Comparison of ENCODE assay signal across 8 cellular contexts in the genomic region with DNA sequence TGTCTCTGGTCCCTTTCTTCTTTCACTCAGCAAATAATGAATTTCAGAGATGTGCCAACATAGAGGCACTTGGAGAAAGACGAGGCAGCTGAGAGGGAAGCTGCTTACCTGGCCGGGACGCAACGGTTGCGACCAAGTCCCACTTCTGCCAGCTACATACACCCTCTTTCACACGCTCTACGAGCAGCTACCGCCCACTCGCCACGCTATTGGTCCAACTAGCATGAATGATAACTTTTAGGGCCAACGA. TPM values are rescaled to one million over a fixed set of nuclear protein-coding genes. Genes with fewer than 3 reads are reported as not detected.
DNase-seq lines count a peak whose midpoint lies in the region; ATAC-seq, FAIRE-seq and TF ChIP-seq lines count a peak whose summit lies in the region.

No MANE protein-coding gene starts in this region.

- no peak overlapping the region for H3K23ac ChIP-seq in H1 (ENCODE audit: insufficient read length)

- WGBS in H1 (ENCODE audit: extremely low coverage in 1 of 2, insufficient coverage in 1 of 2, insufficient read length in 1 of 2, insufficient replicate concordance in 2 of 2, low coverage in 1 of 2, low lambda C conversion rate in 2 of 2, missing lambda C conversion rate in 1 of 2), 2 experiments = 2% methylated on average over 11 of the region's 11 CpGs; no CpG with 5 or more reads in 1 of the 2 experiments
- 0 to 1% (median 0%) methylated on average over 11 of the region's 11 CpGs for WGBS in ovary, 3 donors

- peak overlapping the region; percentile 61 for H3K9ac ChIP-seq in ES-I3 (ENCODE audit: low read depth, low read length)
- peak overlapping the region in 2 of 4 experiments; percentile 44 to 62; a peak in 5 of 7 replicates for H3K9ac ChIP-seq in H1 (replicated peaks in 1 of 4; ENCODE audit: extremely low read depth in 1 of 4, low read depth in 3 of 4, low read length in 3 of 4)

- peaks cover 17% of the 10 kb centered on the region for H3K23me2 ChIP-seq in H1 (ENCODE audit: low read depth, low read length)

- H3K79me2 ChIP-seq in H1 (ENCODE audit: control insufficient read depth in 1 of 2, insufficient read depth in 2 of 2, low read length in 2 of 2) = peaks cover 27 to 39% of the 10 kb centered on the region in 2 experiments

- H3K9me3 ChIP-seq in ES-I3 (ENCODE audit: control insufficient read depth, insufficient read depth, low read length) (no peaks in the 10 kb centered on the region), MG63 (no peaks in the 10 kb centered on the region), H1 (ENCODE audit: insufficient read depth in 2 of 2, low read depth in 1 of 2, low read length in 1 of 2) (peaks cover 3 to 10% of the 10 kb centered on the region in 2 experiments; a peak in 3 of 4 replicates), ovary (no peaks in the 10 kb centered on the region)

- H2BK12ac ChIP-seq in H1 (ENCODE audit: low read depth, low read length) = no peak overlapping the region

- H2AK5ac ChIP-seq in H1 (ENCODE audit: low read depth, low read length) = no peak overlapping the region

- no peak overlapping the region for H2BK20ac ChIP-seq in H1 (ENCODE audit: low read length)

- no peak overlapping the region for H4K91ac ChIP-seq in H1 (replicated peaks; ENCODE audit: insufficient read length, low read length)

- peak overlapping the region; percentile 85 to 99 for H3K4me2 ChIP-seq in H1 (ENCODE audit: insufficient read depth in 1 of 2, low read depth in 2 of 2, low read length in 2 of 2)

- H3K4me1 ChIP-seq in ES-I3 (ENCODE audit: insufficient read depth, low read length) (no peaks in the 10 kb centered on the region; the same call in 1 of the 2 replicates), H1 (replicated peaks in 1 of 4; ENCODE audit: control insufficient read depth in 3 of 4, insufficient read depth in 4 of 4, low read length in 3 of 4) (peaks cover 0 to 26% (median 7%) of the 10 kb centered on the region in 4 experiments; a peak in 5 of 7 replicates), ovary (ENCODE audit: insufficient read depth) (peaks cover 4% of the 10 kb centered on the region)

- no peak overlapping the region for H3K18ac ChIP-seq in H1 (ENCODE audit: extremely low read depth, low read length)

- no peak overlapping the region for H2BK120ac ChIP-seq in H1 (replicated peaks; ENCODE audit: low read depth, low read length)

- H3K27ac ChIP-seq in H1 (ENCODE audit: low read depth, low read length) = 0 out of 2 replicates have a peak overlapping the region, but pooled peaks have one; percentile 29
- H3K27ac ChIP-seq in ovary = no peak overlapping the region

- peaks cover 16% of the 10 kb centered on the region for H3K79me1 ChIP-seq in H1 (ENCODE audit: low read depth, low read length)

- H4K20me1 ChIP-seq in H1 (replicated peaks in 1 of 2; ENCODE audit: control insufficient read depth in 1 of 2, insufficient read depth in 2 of 2, low read length in 2 of 2) = peaks cover 20 to 29% of the 10 kb centered on the region in 2 experiments

- ATAC-seq in GM18870 (IDR thresholded peaks at IDR 0.05; ENCODE audit: unreplicated experiment) (no peak), HG02981 (IDR thresholded peaks at IDR 0.05; ENCODE audit: unreplicated experiment) (no peak), GM19455 (IDR thresholded peaks at IDR 0.05; ENCODE audit: unreplicated experiment) (no peak), HG03457 (IDR thresholded peaks at IDR 0.05; ENCODE audit: unreplicated experiment) (no peak)

- no peak overlapping the region for H4K5ac ChIP-seq in H1 (ENCODE audit: insufficient read length, low read depth, low read length)

- H3K56ac ChIP-seq in H1 (replicated peaks; ENCODE audit: insufficient read length, low read depth, low read length) = no peak overlapping the region

- TF ChIP-seq POLR2A in H1 (IDR thresholded peaks at IDR 0.05; ENCODE audit: control extremely low read depth in 1 of 2, low read depth in 2 of 2, low read length in 2 of 2) (peak in 1 of 2 experiments; percentile 82; a peak in 2 of 3 replicates), ovary (IDR thresholded peaks at IDR 0.05) (no peak)

- peak; percentile 96 for FAIRE-seq in H1 (lab: Jason Lieb, UNC)

- no peak for DNase-seq in MG63
- DNase-seq in H1 (ENCODE audit: low read depth in 1 of 2, low spot score in 2 of 2) = no peak
- no peak for DNase-seq in ovary

- H3K4me3 ChIP-seq in MG63 (peak overlapping the region; percentile 55), H1 (ENCODE audit: extremely low read depth in 1 of 4, insufficient read depth in 2 of 4, low read depth in 3 of 4, low read length in 4 of 4) (peak overlapping the region; percentile 66 to 84 (median 72)), ovary (peak overlapping the region; percentile 34)

- no peak overlapping the region for H3K14ac ChIP-seq in H1 (ENCODE audit: insufficient read length)

- no peaks in the 10 kb centered on the region for H3K27me3 ChIP-seq in MG63
- H3K27me3 ChIP-seq in H1 (replicated peaks in 1 of 4; ENCODE audit: control insufficient read depth in 3 of 4, extremely low read depth in 1 of 4, insufficient read depth in 3 of 4, low read length in 3 of 4) = no peaks in the 10 kb centered on the region
- H3K27me3 ChIP-seq in ovary = no peaks in the 10 kb centered on the region

- TF ChIP-seq EP300 in H1 (IDR thresholded peaks at IDR 0.05; ENCODE audit: borderline replicate concordance in 1 of 2, low read depth in 2 of 2, low read length in 2 of 2) = no peak
- TF ChIP-seq EP300 in ovary (IDR thresholded peaks at IDR 0.05) = no peak

- peaks cover 6% of the 10 kb centered on the region; the same call in 1 of the 2 replicates for H3K36me3 ChIP-seq in ES-I3 (ENCODE audit: insufficient read depth, low read length)
- peaks cover 35% of the 10 kb centered on the region for H3K36me3 ChIP-seq in MG63
- H3K36me3 ChIP-seq in H1 (ENCODE audit: control insufficient read depth in 2 of 4, insufficient read depth in 4 of 4, low read length in 3 of 4) = peaks cover 0 to 8% (median 5%) of the 10 kb centered on the region in 4 experiments; a peak in 3 of 8 replicates
- no peaks in the 10 kb centered on the region for H3K36me3 ChIP-seq in ovary

- intact Hi-C loops in ovary (cut with DNase I) = no loop called here

- H2AFZ ChIP-seq in H1 (ENCODE audit: low read length) = peak overlapping the region; percentile 53

- no peak overlapping the region for H2BK15ac ChIP-seq in H1 (ENCODE audit: low read length)

- POLR2A ChIA-PET in H1 (lab: Charles Lee; ENCODE audit: partially characterized antibody) = interaction anchor here (0.5 to 15.7 kb wide), 19 partner anchors 13 to 993 kb away, joined by 3 to 348 read pairs (median 5); partner anchors contain the start of genes LENG1, MBOAT7, MYADM and PRPF31

- TF ChIP-seq CTCF in H1 (IDR thresholded peaks at IDR 0.05; ENCODE audit: control extremely low read depth in 1 of 3, insufficient read depth in 1 of 3, low read depth in 1 of 3, low read length in 3 of 3) (no peak; a peak in 1 of 4 replicates), ovary (IDR thresholded peaks at IDR 0.05) (no peak)

- CTCF ChIA-PET in H1 (lab: Charles Lee; ENCODE audit: partially characterized antibody) = interaction anchor here (0.9 to 2.8 kb wide), 5 partner anchors 19 to 316 kb away, joined by 3 to 8 read pairs (median 3); no protein-coding TSS in a partner anchor

- no peak overlapping the region for H3K4ac ChIP-seq in H1 (replicated peaks; ENCODE audit: insufficient read length, low read depth, low read length)

- no peak overlapping the region for H4K8ac ChIP-seq in H1 (ENCODE audit: extremely low read depth, insufficient read depth, low read length)

- TF ChIP-seq RAD21 in H1 (IDR thresholded peaks at IDR 0.05 in 1 of 2, conservative IDR thresholded peaks at IDR 0.05 in 1 of 2; ENCODE audit: low read depth in 2 of 2, low read length in 2 of 2) = no peak

- 0 out of 2 replicates have a peak overlapping the region, but pooled peaks have one; percentile 61 for H2BK5ac ChIP-seq in H1 (ENCODE audit: low read depth, low read length)

RNA-seq across cellular contexts. Expression of gene CNOT3, which starts 0.8 kb away (rescaled TPM):
- 9.0 and 38.0 TPM in 2 replicates for total RNA-seq in MG63 (2014; rRNA removed; shearing (Covaris generic); ENCODE audit: low replicate concordance)
- total RNA-seq in H1 (2021; fragmentation: NEBNext Ultra II Directional; extraction: Animal tissue kit (Norgen Biotek cat#: 25700)) = 82.9 and 86.4 TPM in 2 replicates
- polyA plus RNA-seq in H1 (2011; rRNA removed) (21.2 and 44.0 TPM in 2 replicates), ovary (10 to 100 TPM; 30.9 to 65.6 TPM)
- 21.1 TPM for polyA plus RNA-seq in H1 (2011; cell fraction: cytosol; rRNA removed)
- 40.7 TPM for polyA plus RNA-seq in H1 (2011; cell fraction: nucleus; rRNA removed)
- 58.4 to 80.0 TPM (median 76.9 TPM) in 4 replicates for polyA plus RNA-seq in H1 (2012, experiment 1 of 2)
- 81.1 TPM for polyA plus RNA-seq in H1 (2012, experiment 2 of 2)
- 59.8 TPM for polyA plus RNA-seq in H1 (2013, experiment 1 of 2)
- 58.6 TPM for polyA plus RNA-seq in H1 (2013, experiment 2 of 2)
- 17.1 and 29.0 TPM in 2 replicates for polyA minus RNA-seq in H1 (2011; rRNA and poly(A)+ RNA removed)
- 47.1 TPM for polyA minus RNA-seq in H1 (2011; cell fraction: cytosol; rRNA and poly(A)+ RNA removed)
- 17.9 TPM for polyA minus RNA-seq in H1 (2011; cell fraction: nucleus; rRNA and poly(A)+ RNA removed)
- total RNA-seq in ovary = 10 to 100 TPM; 14.4 to 44.8 (median 41.6) TPM

RNA-seq across cellular contexts. Expression of gene PRPF31, which starts 21.2 kb away (rescaled TPM):
- 88.3 and 112 TPM in 2 replicates for total RNA-seq in MG63 (2014; rRNA removed; shearing (Covaris generic); ENCODE audit: low replicate concordance)
- total RNA-seq in H1 (2021; fragmentation: NEBNext Ultra II Directional; extraction: Animal tissue kit (Norgen Biotek cat#: 25700)) = 89.5 and 97.4 TPM in 2 replicates
- polyA plus RNA-seq in H1 (2011; rRNA removed) (51.1 and 67.1 TPM in 2 replicates), ovary (10 to 100 TPM; 51.1 to 62.2 TPM)
- polyA plus RNA-seq in H1 (2011; cell fraction: cytosol; rRNA removed) = 70.4 TPM
- 84.9 TPM for polyA plus RNA-seq in H1 (2011; cell fraction: nucleus; rRNA removed)
- 66.4 to 104 TPM (median 101 TPM) in 4 replicates for polyA plus RNA-seq in H1 (2012, experiment 1 of 2)
- polyA plus RNA-seq in H1 (2012, experiment 2 of 2) = 45.9 TPM
- 64.0 TPM for polyA plus RNA-seq in H1 (2013, experiment 1 of 2)
- polyA plus RNA-seq in H1 (2013, experiment 2 of 2) = 67.0 TPM
- polyA minus RNA-seq in H1 (2011; rRNA and poly(A)+ RNA removed) = 28.2 and 36.3 TPM in 2 replicates
- 28.2 TPM for polyA minus RNA-seq in H1 (2011; cell fraction: cytosol; rRNA and poly(A)+ RNA removed)
- polyA minus RNA-seq in H1 (2011; cell fraction: nucleus; rRNA and poly(A)+ RNA removed) = 21.2 TPM
- 10 to 100 TPM; 30.0 to 59.5 (median 48.8) TPM for total RNA-seq in ovary

RNA-seq across cellular contexts. Expression of gene TFPT, which starts 21.3 kb away (rescaled TPM):
- 23.9 and 36.5 TPM in 2 replicates for total RNA-seq in MG63 (2014; rRNA removed; shearing (Covaris generic); ENCODE audit: low replicate concordance)
- total RNA-seq in H1 (2021; fragmentation: NEBNext Ultra II Directional; extraction: Animal tissue kit (Norgen Biotek cat#: 25700)) = 17.7 TPM in 2 replicates
- polyA plus RNA-seq in H1 (2011; rRNA removed) (10.4 and 17.3 TPM in 2 replicates), ovary (10 to 100 TPM in 1 of 2 donors, 1 to 10 TPM in 1; 2.4 to 14.1 TPM)
- polyA plus RNA-seq in H1 (2011; cell fraction: cytosol; rRNA removed) = 17.4 TPM
- 10.2 TPM for polyA plus RNA-seq in H1 (2011; cell fraction: nucleus; rRNA removed)
- polyA plus RNA-seq in H1 (2012, experiment 1 of 2) = 15.9 to 18.4 TPM (median 17.5 TPM) in 4 replicates
- 9.4 TPM for polyA plus RNA-seq in H1 (2012, experiment 2 of 2)
- polyA plus RNA-seq in H1 (2013, experiment 1 of 2) = 9.3 TPM
- 9.8 TPM for polyA plus RNA-seq in H1 (2013, experiment 2 of 2)
- polyA minus RNA-seq in H1 (2011; rRNA and poly(A)+ RNA removed) = 1.9 and 2.1 TPM in 2 replicates
- polyA minus RNA-seq in H1 (2011; cell fraction: cytosol; rRNA and poly(A)+ RNA removed) = 7.4 TPM
- polyA minus RNA-seq in H1 (2011; cell fraction: nucleus; rRNA and poly(A)+ RNA removed) = 7.3 TPM
- 10 to 100 TPM in 6 of 7 donors, 1 to 10 TPM in 1; 7.6 to 18.3 (median 12.8) TPM for total RNA-seq in ovary

RNA-seq across cellular contexts. Expression of gene LENG1, which starts 22.7 kb away (rescaled TPM):
- 11.1 and 18.2 TPM in 2 replicates for total RNA-seq in MG63 (2014; rRNA removed; shearing (Covaris generic); ENCODE audit: low replicate concordance)
- total RNA-seq in H1 (2021; fragmentation: NEBNext Ultra II Directional; extraction: Animal tissue kit (Norgen Biotek cat#: 25700)) = 4.4 and 4.6 TPM in 2 replicates
- polyA plus RNA-seq in H1 (2011; rRNA removed) = 1.2 and 1.5 TPM in 2 replicates
- 2.4 TPM for polyA plus RNA-seq in H1 (2011; cell fraction: cytosol; rRNA removed)
- 2.1 TPM for polyA plus RNA-seq in H1 (2011; cell fraction: nucleus; rRNA removed)
- polyA plus RNA-seq in H1 (2012, experiment 1 of 2) = 3.9 to 5.0 TPM (median 4.4 TPM) in 4 replicates
- polyA plus RNA-seq in H1 (2012, experiment 2 of 2) = 2.5 TPM
- 4.3 TPM for polyA plus RNA-seq in H1 (2013, experiment 1 of 2)
- 4.5 TPM for polyA plus RNA-seq in H1 (2013, experiment 2 of 2)
- polyA minus RNA-seq in H1 (2011; rRNA and poly(A)+ RNA removed) = 0.10 and 0.25 TPM in 2 replicates
- 0.95 TPM for polyA minus RNA-seq in H1 (2011; cell fraction: cytosol; rRNA and poly(A)+ RNA removed)
- polyA minus RNA-seq in H1 (2011; cell fraction: nucleus; rRNA and poly(A)+ RNA removed) = 1.6 TPM
- total RNA-seq in ovary = 10 to 100 TPM in 1 of 7 donors, 1 to 10 TPM in 6; 6.4 to 11.1 (median 8.5) TPM
- 10 to 100 TPM in 1 of 2 donors, 1 to 10 TPM in 1; 5.2 to 14.0 TPM for polyA plus RNA-seq in ovary

RNA-seq across cellular contexts. Expression of gene NDUFA3, which starts 34.1 kb away (rescaled TPM):
- total RNA-seq in MG63 (2014; rRNA removed; shearing (Covaris generic); ENCODE audit: low replicate concordance) = 4.8 and 23.1 TPM in 2 replicates
- total RNA-seq in H1 (2021; fragmentation: NEBNext Ultra II Directional; extraction: Animal tissue kit (Norgen Biotek cat#: 25700)) = 175 and 177 TPM in 2 replicates
- polyA plus RNA-seq in H1 (2011; rRNA removed) (208 and 294 TPM in 2 replicates), ovary (100 to 1,000 TPM in 1 of 2 donors, 10 to 100 TPM in 1; 58.3 to 110 TPM)
- 162 TPM for polyA plus RNA-seq in H1 (2011; cell fraction: cytosol; rRNA removed)
- polyA plus RNA-seq in H1 (2011; cell fraction: nucleus; rRNA removed) = 152 TPM
- polyA plus RNA-seq in H1 (2012, experiment 1 of 2) = 315 to 383 TPM (median 326 TPM) in 4 replicates
- polyA plus RNA-seq in H1 (2012, experiment 2 of 2) = 395 TPM
- polyA plus RNA-seq in H1 (2013, experiment 1 of 2) = 842 TPM
- 873 TPM for polyA plus RNA-seq in H1 (2013, experiment 2 of 2)
- 56.9 and 81.7 TPM in 2 replicates for polyA minus RNA-seq in H1 (2011; rRNA and poly(A)+ RNA removed)
- 256 TPM for polyA minus RNA-seq in H1 (2011; cell fraction: cytosol; rRNA and poly(A)+ RNA removed)
- polyA minus RNA-seq in H1 (2011; cell fraction: nucleus; rRNA and poly(A)+ RNA removed) = 60.9 TPM
- total RNA-seq in ovary = 100 to 1,000 TPM in 3 of 7 donors, 10 to 100 TPM in 3, 1 to 10 TPM in 1; 6.2 to 110 (median 82.1) TPM
